ENCODE assay signal across 9 cellular contexts in genomic region chr2:67337903-67338302, GRCh38.
"Had no signal": no experiment of that assay in that cellular context is flagged by ENCODE, and none has a peak within 500 bp of the region (broad histone marks: within the 10 kb centered on the region; RNA-seq: fewer than 3 reads in every experiment).

No MANE protein-coding gene starts in this region.

- H3K4me1 ChIP-seq: HAP-1 had no signal

- H3K4me3 ChIP-seq: HAP-1, K562 had no signal

- FAIRE-seq: H54, HTR-8/SVneo, K562 had no signal

- ATAC-seq: HCT116, K562 had no signal

- H3K36me3 ChIP-seq: HAP-1 had no signal

- DNase-seq: GOT3, HFFc6, IMR-90, KG1 had no signal

- H3K9me3 ChIP-seq: HAP-1 had no signal
